In genomic region chr15:88661041-88661765, GRCh38 we compare ENCODE assay signal across 24 cellular contexts. TPM values are rescaled to one million over a fixed set of nuclear protein-coding genes. Genes with fewer than 3 reads are reported as not detected.
DNase-seq lines count a peak whose midpoint lies in the region; ATAC-seq, FAIRE-seq and TF ChIP-seq lines count a peak whose summit lies in the region.
"Had no signal": no experiment of that assay in that cellular context is flagged by ENCODE, and none has a peak within 500 bp of the region (broad histone marks: within the 10 kb centered on the region; RNA-seq: fewer than 3 reads in every experiment).

No MANE protein-coding gene starts in this region.

- H3K9me3 ChIP-seq in esophagus muscularis mucosa: no peaks in the 10 kb centered on the region
- H3K9me3 ChIP-seq in sigmoid colon: no peaks in the 10 kb centered on the region
- H3K9me3 ChIP-seq in right lobe of liver: no peaks in the 10 kb centered on the region
- H3K9me3 ChIP-seq: BLaER1 treated with 17β-estradiol and CSF1 and Interleukin-3, amounts not matched to agents 10 nM and 100 nM had no signal

- TF ChIP-seq POLR2A in GM12891 (IDR thresholded peaks at IDR 0.05; ENCODE audit: low read depth, low read length) (no peak), esophagus muscularis mucosa (IDR thresholded peaks at IDR 0.05; ENCODE audit: low read depth) (no peak), sigmoid colon (IDR thresholded peaks at IDR 0.05) (no peak), right lobe of liver (IDR thresholded peaks at IDR 0.05) (no peak)

- H3K9me3 Mint-ChIP-seq in activated CD8-positive, alpha-beta T cell treated with anti-CD3 and anti-CD28 coated beads for 36 hours: no peaks in the 10 kb centered on the region
- H3K9me3 Mint-ChIP-seq in activated CD8-positive, alpha-beta T cell treated with anti-CD3 and anti-CD28 coated beads, Interleukin-2, amount 10 ng/mL, durations not matched to agents 7 days and 5 days (ENCODE audit: insufficient read depth): no peaks in the 10 kb centered on the region
- H3K9me3 Mint-ChIP-seq: activated B cell treated with CpG ODN at 0.5 μM for 24 hours; activated CD4-positive, alpha-beta memory T cell treated with anti-CD3 and anti-CD28 coated beads for 36 hours; activated naive CD4-positive, alpha-beta T cell treated with anti-CD3 and anti-CD28 coated beads, Interleukin-2, amount 50 U/mL, for 24 hours; activated T-cell treated with anti-CD3 and anti-CD28 coated beads, Interleukin-2, amount 50 U/mL, for 24 hours; T-helper 2 cell treated with Interferon-gamma antibody and Interleukin-4, amounts not matched to agents 5 μg/mL and 100 μg/mL, for 36 hours had no signal

- intact Hi-C loops in activated CD8-positive, alpha-beta T cell treated with anti-CD3 and anti-CD28 coated beads for 36 hours (cut with micrococcal nuclease): loop anchor here (5.0 kb wide), 1 partner anchor 39 kb away; the partner anchor contains the start of gene AEN
- intact Hi-C loops in esophagus muscularis mucosa (cut with DNase I) (no loop called here), sigmoid colon (cut with DNase I) (no loop called here), right lobe of liver (cut with DNase I) (no loop called here)

- CTCF ChIA-PET in activated CD8-positive, alpha-beta T cell treated with anti-CD3 and anti-CD28 coated beads for 36 hours (lab: Charles Lee): interaction anchor here (1.4 to 5.2 kb wide), 3 partner anchors 23 to 37 kb away, joined by 3 to 37 read pairs (median 7); partner anchors contain the start of gene ISG20
- CTCF ChIA-PET in activated CD8-positive, alpha-beta T cell treated with anti-CD3 and anti-CD28 coated beads, Interleukin-2, amount 10 ng/mL, durations not matched to agents 7 days and 5 days (lab: Charles Lee): interaction anchor here (1.5 to 1.9 kb wide), 2 partner anchors 23 to 37 kb away, joined by 10 read pairs; partner anchors contain the start of gene ISG20

- TF ChIP-seq CTCF in activated CD8-positive, alpha-beta T cell treated with anti-CD3 and anti-CD28 coated beads for 36 hours (IDR thresholded peaks at IDR 0.05): no peak
- no peak for TF ChIP-seq CTCF in esophagus muscularis mucosa (IDR thresholded peaks at IDR 0.05)
- TF ChIP-seq CTCF in sigmoid colon (IDR thresholded peaks at IDR 0.05): no peak
- TF ChIP-seq CTCF in right lobe of liver (IDR thresholded peaks at IDR 0.05): no peak

- H3K27ac ChIP-seq in esophagus muscularis mucosa (replicated peaks in 1 of 4) (no peak overlapping the region), sigmoid colon (no peak overlapping the region), right lobe of liver (no peak overlapping the region)
- H3K27ac ChIP-seq: 22Rv1; BLaER1 treated with 17β-estradiol and CSF1 and Interleukin-3, amounts not matched to agents 10 nM and 100 nM; SK-N-MC had no signal

- no peak overlapping the region for H3K4me3 ChIP-seq in esophagus muscularis mucosa
- no peak overlapping the region for H3K4me3 ChIP-seq in sigmoid colon
- H3K4me3 ChIP-seq in right lobe of liver: no peak overlapping the region
- H3K4me3 ChIP-seq: BLaER1 treated with 17β-estradiol and CSF1 and Interleukin-3, amounts not matched to agents 10 nM and 100 nM; SK-N-MC had no signal

- H3K27ac Mint-ChIP-seq in activated CD8-positive, alpha-beta T cell treated with anti-CD3 and anti-CD28 coated beads for 36 hours: peak overlapping the region; percentile 32
- no peak overlapping the region for H3K27ac Mint-ChIP-seq in activated CD8-positive, alpha-beta T cell treated with anti-CD3 and anti-CD28 coated beads, Interleukin-2, amount 10 ng/mL, durations not matched to agents 7 days and 5 days
- H3K27ac Mint-ChIP-seq: activated B cell treated with CpG ODN at 0.5 μM for 24 hours; activated CD4-positive, alpha-beta memory T cell treated with anti-CD3 and anti-CD28 coated beads for 36 hours; activated naive CD4-positive, alpha-beta T cell treated with anti-CD3 and anti-CD28 coated beads, Interleukin-2, amount 50 U/mL, for 24 hours; T-helper 2 cell treated with Interferon-gamma antibody and Interleukin-4, amounts not matched to agents 5 μg/mL and 100 μg/mL, for 36 hours had no signal

- ATAC-seq in activated CD8-positive, alpha-beta T cell treated with anti-CD3 and anti-CD28 coated beads for 36 hours: no peak
- ATAC-seq in activated CD8-positive, alpha-beta T cell treated with anti-CD3 and anti-CD28 coated beads, Interleukin-2, amount 10 ng/mL, durations not matched to agents 7 days and 5 days: no peak
- ATAC-seq in HG02623 (IDR thresholded peaks at IDR 0.05; ENCODE audit: unreplicated experiment) (no peak), right lobe of liver (no peak)

- H3K4me3 Mint-ChIP-seq in activated CD8-positive, alpha-beta T cell treated with anti-CD3 and anti-CD28 coated beads for 36 hours: no peak overlapping the region
- no peak overlapping the region for H3K4me3 Mint-ChIP-seq in activated CD8-positive, alpha-beta T cell treated with anti-CD3 and anti-CD28 coated beads, Interleukin-2, amount 10 ng/mL, durations not matched to agents 7 days and 5 days
- H3K4me3 Mint-ChIP-seq: activated B cell treated with CpG ODN at 0.5 μM for 24 hours; activated CD4-positive, alpha-beta memory T cell treated with anti-CD3 and anti-CD28 coated beads for 36 hours; activated naive CD4-positive, alpha-beta T cell treated with anti-CD3 and anti-CD28 coated beads, Interleukin-2, amount 50 U/mL, for 24 hours; activated T-cell treated with anti-CD3 and anti-CD28 coated beads, Interleukin-2, amount 50 U/mL, for 24 hours; T-helper 2 cell treated with Interferon-gamma antibody and Interleukin-4, amounts not matched to agents 5 μg/mL and 100 μg/mL, for 36 hours had no signal

- DNase-seq in activated CD8-positive, alpha-beta T cell treated with anti-CD3 and anti-CD28 coated beads for 36 hours: no peak
- no peak for DNase-seq in activated CD8-positive, alpha-beta T cell treated with anti-CD3 and anti-CD28 coated beads, Interleukin-2, amount 10 ng/mL, durations not matched to agents 7 days and 5 days
- DNase-seq in GM12891 (ENCODE audit: insufficient read length, low spot score) (no peak), esophagus muscularis mucosa (ENCODE audit: extremely low spot score) (peak; percentile 57), sigmoid colon (peak; percentile 39), right lobe of liver (no peak), NCI-H1694 treated with DMSO at 0.1 percent for 48 hours (lab: John Stamatoyannopoulos, UW) (no peak)
- DNase-seq: activated B cell treated with CpG ODN at 0.5 μM for 24 hours; activated CD4-positive, alpha-beta memory T cell treated with anti-CD3 and anti-CD28 coated beads for 36 hours; activated T-cell treated with anti-CD3 and anti-CD28 coated beads, Interleukin-2, amount 50 U/mL, for 24 hours; GF-D8; mammary epithelial cell; NCI-H1092 treated with DMSO at 0.1 percent for 48 hours; NCI-H2081; small intestine; stimulated activated CD4-positive, alpha-beta T cell treated with anti-CD3 and anti-CD28 coated beads, Interleukin-4, amount 100 ng/mL, for 24 hours had no signal

- no peaks in the 10 kb centered on the region for H3K36me3 Mint-ChIP-seq in activated CD8-positive, alpha-beta T cell treated with anti-CD3 and anti-CD28 coated beads for 36 hours (ENCODE audit: low read depth)
- H3K36me3 Mint-ChIP-seq in activated CD8-positive, alpha-beta T cell treated with anti-CD3 and anti-CD28 coated beads, Interleukin-2, amount 10 ng/mL, durations not matched to agents 7 days and 5 days (ENCODE audit: low read depth): peaks cover 2% of the 10 kb centered on the region
- H3K36me3 Mint-ChIP-seq: activated CD4-positive, alpha-beta memory T cell treated with anti-CD3 and anti-CD28 coated beads for 36 hours; activated naive CD4-positive, alpha-beta T cell treated with anti-CD3 and anti-CD28 coated beads, Interleukin-2, amount 50 U/mL, for 24 hours had no signal

- H3K27me3 ChIP-seq in esophagus muscularis mucosa (peaks cover 0 to 16% (median 0%) of the 10 kb centered on the region in 4 donors), sigmoid colon (no peaks in the 10 kb centered on the region), right lobe of liver (no peaks in the 10 kb centered on the region)
- H3K27me3 ChIP-seq: BLaER1 treated with 17β-estradiol and CSF1 and Interleukin-3, amounts not matched to agents 10 nM and 100 nM had no signal

- no peak for TF ChIP-seq EP300 in esophagus muscularis mucosa (IDR thresholded peaks at IDR 0.05)
- TF ChIP-seq EP300 in sigmoid colon (IDR thresholded peaks at IDR 0.05): no peak

- H3K4me1 ChIP-seq in esophagus muscularis mucosa (peaks cover 4 to 11% (median 8%) of the 10 kb centered on the region in 4 donors), sigmoid colon (peaks cover 0 to 10% (median 0%) of the 10 kb centered on the region in 4 donors), right lobe of liver (no peaks in the 10 kb centered on the region)

- peaks cover 55% of the 10 kb centered on the region for H3K4me1 Mint-ChIP-seq in activated CD8-positive, alpha-beta T cell treated with anti-CD3 and anti-CD28 coated beads for 36 hours (ENCODE audit: low read depth)
- peaks cover under 1% of the 10 kb centered on the region for H3K4me1 Mint-ChIP-seq in activated CD8-positive, alpha-beta T cell treated with anti-CD3 and anti-CD28 coated beads, Interleukin-2, amount 10 ng/mL, durations not matched to agents 7 days and 5 days (ENCODE audit: low read depth)

- POLR2A ChIA-PET in activated CD8-positive, alpha-beta T cell treated with anti-CD3 and anti-CD28 coated beads for 36 hours (lab: Charles Lee): no interaction called here
- POLR2A ChIA-PET in activated CD8-positive, alpha-beta T cell treated with anti-CD3 and anti-CD28 coated beads, Interleukin-2, amount 10 ng/mL, durations not matched to agents 7 days and 5 days (lab: Charles Lee): interaction anchor here (3.1 kb wide), 1 partner anchor 37 kb away, joined by 10 read pairs; no protein-coding TSS in a partner anchor

- no peaks in the 10 kb centered on the region for H3K27me3 Mint-ChIP-seq in activated CD8-positive, alpha-beta T cell treated with anti-CD3 and anti-CD28 coated beads for 36 hours
- H3K27me3 Mint-ChIP-seq in activated CD8-positive, alpha-beta T cell treated with anti-CD3 and anti-CD28 coated beads, Interleukin-2, amount 10 ng/mL, durations not matched to agents 7 days and 5 days (ENCODE audit: low read depth): no peaks in the 10 kb centered on the region
- H3K27me3 Mint-ChIP-seq: activated B cell treated with CpG ODN at 0.5 μM for 24 hours; activated CD4-positive, alpha-beta memory T cell treated with anti-CD3 and anti-CD28 coated beads for 36 hours; activated naive CD4-positive, alpha-beta T cell treated with anti-CD3 and anti-CD28 coated beads, Interleukin-2, amount 50 U/mL, for 24 hours; activated T-cell treated with anti-CD3 and anti-CD28 coated beads, Interleukin-2, amount 50 U/mL, for 24 hours had no signal

- H3K36me3 ChIP-seq in esophagus muscularis mucosa (no peaks in the 10 kb centered on the region), sigmoid colon (no peaks in the 10 kb centered on the region), right lobe of liver (no peaks in the 10 kb centered on the region)
- H3K36me3 ChIP-seq: BLaER1 treated with 17β-estradiol and CSF1 and Interleukin-3, amounts not matched to agents 10 nM and 100 nM had no signal

- peak; percentile 9 for FAIRE-seq in GM12891 (lab: Jason Lieb, UNC)
- FAIRE-seq: endometrium, keratinocyte, small intestine had no signal

RNA-seq across cellular contexts. Expression of gene ISG20, which starts 22.4 kb away (rescaled TPM):
- 10 to 100 TPM; 75.1 to 82.8 TPM for total RNA-seq in activated CD8-positive, alpha-beta T cell treated with anti-CD3 and anti-CD28 coated beads for 36 hours
- total RNA-seq in activated CD8-positive, alpha-beta T cell treated with anti-CD3 and anti-CD28 coated beads, Interleukin-2, amount 10 ng/mL, durations not matched to agents 7 days and 5 days: 100 to 1,000 TPM; 141 to 151 TPM
- 43.9 TPM for polyA plus RNA-seq in GM12891 (2012; ENCODE audit: low read depth, missing spikeins)
- 10 to 100 TPM in 2 of 4 donors, 1 to 10 TPM in 2; 6.1 to 21.2 (median 9.8) TPM for total RNA-seq in esophagus muscularis mucosa
- 10 to 100 TPM in 1 of 4 donors, 1 to 10 TPM in 3; 1.9 to 20.1 (median 6.4) TPM for total RNA-seq in sigmoid colon
- 100 to 1,000 TPM in 2 of 3 donors, 10 to 100 TPM in 1; 70.9 to 177 (median 153) TPM for polyA plus RNA-seq in sigmoid colon
- 10 to 100 TPM in 3 of 6 experiments, 1 to 10 TPM in 3; 6.3 to 19.4 (median 11.9) TPM for total RNA-seq in right lobe of liver

RNA-seq across cellular contexts. Expression of gene AEN, which starts 40.1 kb away (rescaled TPM):
- total RNA-seq in activated CD8-positive, alpha-beta T cell treated with anti-CD3 and anti-CD28 coated beads for 36 hours: 10 to 100 TPM; 55.2 to 58.4 TPM
- 10 to 100 TPM; 52.6 to 53.2 TPM for total RNA-seq in activated CD8-positive, alpha-beta T cell treated with anti-CD3 and anti-CD28 coated beads, Interleukin-2, amount 10 ng/mL, durations not matched to agents 7 days and 5 days
- 36.3 TPM for polyA plus RNA-seq in GM12891 (2012; ENCODE audit: low read depth, missing spikeins)
- 10 to 100 TPM; 13.3 to 29.0 (median 23.4) TPM for total RNA-seq in esophagus muscularis mucosa
- total RNA-seq in sigmoid colon: 10 to 100 TPM in 2 of 4 donors, 1 to 10 TPM in 2; 5.8 to 18.3 (median 9.4) TPM
- polyA plus RNA-seq in sigmoid colon: 10 to 100 TPM in 1 of 3 donors, 1 to 10 TPM in 2; 4.2 to 19.7 (median 8.8) TPM
- total RNA-seq in right lobe of liver: 10 to 100 TPM in 2 of 6 experiments, 1 to 10 TPM in 4; 4.5 to 18.7 (median 7.3) TPM

Comparison
In these comparisons a context has a peak if more than half of its experiments do, and no peak if none do; other contexts are left out.
1. DNase-seq: peak in esophagus muscularis mucosa (single experiment) and sigmoid colon (single experiment); none in activated CD8-positive, alpha-beta T cell treated with anti-CD3 and anti-CD28 coated beads for 36 hours (single experiment), activated CD8-positive, alpha-beta T cell treated with anti-CD3 and anti-CD28 coated beads, Interleukin-2, amount 10 ng/mL, durations not matched to agents 7 days and 5 days (single experiment), GM12891 (single experiment), right lobe of liver (0 of 3) and NCI-H1694 treated with DMSO at 0.1 percent for 48 hours (single experiment).